14 cellular contexts compared by ENCODE assay signal in the genomic region with DNA sequence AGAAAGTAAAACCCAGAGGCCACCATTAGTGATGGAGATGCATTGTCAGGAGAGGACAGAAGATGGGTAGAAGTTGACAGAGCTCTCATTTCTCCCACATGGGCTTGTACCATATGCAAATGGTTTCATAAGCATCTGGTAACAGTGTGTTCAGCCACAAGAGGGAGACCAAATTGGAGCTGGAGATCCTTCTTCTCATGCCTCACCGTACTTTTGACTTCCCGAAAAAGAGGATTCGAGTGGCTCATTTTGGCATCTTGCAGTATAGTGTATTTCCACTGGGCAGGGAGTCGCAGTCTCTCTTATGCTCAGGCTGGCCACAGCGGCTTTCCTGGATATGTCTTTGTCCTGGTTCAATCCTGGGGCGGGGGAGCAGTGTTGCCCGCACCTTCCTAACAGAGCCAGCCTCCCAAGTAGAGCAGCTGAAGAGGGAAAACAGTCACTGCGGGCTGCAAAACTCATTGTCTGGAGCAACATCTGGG.
DNase-seq lines count a peak whose midpoint lies in the region; TF ChIP-seq lines count a peak whose summit lies in the region.
"Had no signal": no experiment of that assay in that cellular context is flagged by ENCODE, and none has a peak within 500 bp of the region (broad histone marks: within the 10 kb centered on the region; RNA-seq: fewer than 3 reads in every experiment).

No MANE protein-coding gene starts in this region.

- no peak overlapping the region for H3K4me3 ChIP-seq in AG09309 (ENCODE audit: control insufficient read depth, low read depth, low read length)
- H3K4me3 ChIP-seq: heart right ventricle, skin epidermis, transverse colon had no signal

- DNase-seq in AG09309 (ENCODE audit: low read depth), result no peak
- DNase-seq in OCI-M1 (lab: John Stamatoyannopoulos, UW), result peak; percentile 11
- DNase-seq in fibroblast of gingiva (ENCODE audit: low read depth), result peak; percentile 25
- DNase-seq in LoVo (ENCODE audit: low spot score), result no peak
- no peak for DNase-seq in NCI-H345 treated with DMSO at 0.1 percent for 48 hours (lab: John Stamatoyannopoulos, UW; ENCODE audit: unreplicated experiment)
- DNase-seq in activated CD4-positive, alpha-beta T cell treated with anti-CD3 and anti-CD28 coated beads, Interleukin-2, amount 50 U/mL, for 4 hours, result no peak
- no peak for DNase-seq in SW480 (ENCODE audit: low spot score)
- DNase-seq: activated T-cell treated with anti-CD3 and anti-CD28 coated beads, Interleukin-2, amount 50 U/mL, for 24 hours; BE2C; heart right ventricle; T1000; transverse colon had no signal

- TF ChIP-seq CTCF in AG09309 (IDR thresholded peaks at IDR 0.05; ENCODE audit: control insufficient read depth, insufficient read depth, low read depth, low read length, missing control alignments) (peak; percentile 14), GM12873 (IDR thresholded peaks at IDR 0.05; ENCODE audit: insufficient read depth, low read depth, low read length, missing control alignments) (peak; percentile 30)

Comparison
In these comparisons a context has a peak if more than half of its experiments do, and no peak if none do; other contexts are left out.
1. DNase-seq: peak in OCI-M1 (single experiment) and fibroblast of gingiva (single experiment); none in AG09309 (single experiment), LoVo (single experiment), NCI-H345 treated with DMSO at 0.1 percent for 48 hours (single experiment), activated CD4-positive, alpha-beta T cell treated with anti-CD3 and anti-CD28 coated beads, Interleukin-2, amount 50 U/mL, for 4 hours (0 of 2) and SW480 (single experiment).